1 cellular context compared by ENCODE assay signal in genomic region chr7:107811934-107812333, GRCh38.
TF ChIP-seq lines count a peak whose summit lies in the region.

No MANE protein-coding gene starts in this region.

TF ChIP-seq in K562, 482 proteins besides CTCF, POLR2A, EP300 and RAD21 (continued from another document):
- TF ChIP-seq GTF3C2 (IDR thresholded peaks at IDR 0.05; ENCODE audit: borderline replicate concordance, extremely low read depth, insufficient read length) (no peak), ZNF436 (CRISPR knock-in tag; IDR thresholded peaks at IDR 0.05) (no peak), PKNOX1 (IDR thresholded peaks at IDR 0.05) (no peak), SMAD3 (CRISPR knock-in tag; conservative IDR thresholded peaks at IDR 0.05) (no peak), EHMT2 (IDR thresholded peaks at IDR 0.05) (no peak)
